Comparison of ENCODE assay signal across 29 cellular contexts in genomic region chr10:122782911-122783310, GRCh38.
"Had no signal": no experiment of that assay in that cellular context is flagged by ENCODE, and none has a peak within 500 bp of the region (broad histone marks: within the 10 kb centered on the region; RNA-seq: fewer than 3 reads in every experiment).

No MANE protein-coding gene starts in this region.

- H3K4me3 ChIP-seq: ascending aorta, esophagus squamous epithelium, right lobe of liver, thyroid gland, upper lobe of left lung had no signal

- H3K27me3 ChIP-seq: ascending aorta, brain microvascular endothelial cell, right lobe of liver, thyroid gland, upper lobe of left lung had no signal

- DNase-seq: activated CD4-positive, alpha-beta memory T cell treated with anti-CD3 and anti-CD28 coated beads, Interleukin-2, amount 10 ng/mL, durations not matched to agents 7 days and 5 days; activated CD4-positive, alpha-beta T cell treated with anti-CD3 and anti-CD28 coated beads for 1 hour; activated CD4-positive, alpha-beta T cell treated with anti-CD3 and anti-CD28 coated beads, Interleukin-2, amount 10 ng/mL, durations not matched to agents 7 days and 5 days; activated CD8-positive, alpha-beta memory T cell treated with anti-CD3 and anti-CD28 coated beads, Interleukin-2, amount 50 U/mL, for 48 hours; activated gamma-delta T cell treated with Interleukin-2 at 50 U/mL for 16 hours; activated naive CD8-positive, alpha-beta T cell treated with anti-CD3 and anti-CD28 coated beads, Interleukin-2, amount 50 U/mL, for 24 hours; activated T-cell treated with anti-CD3 and anti-CD28 coated beads, Interleukin-2, amount 50 U/mL, for 24 hours; brain microvascular endothelial cell; dermis blood vessel endothelial cell; effector CD8-positive, alpha-beta T cell; esophagus squamous epithelium; foreskin melanocyte; kidney; naive thymus-derived CD8-positive, alpha-beta T cell; occipital lobe; right lobe of liver; stimulated activated CD4-positive, alpha-beta T cell treated with anti-CD3 and anti-CD28 coated beads, Interleukin-4, amount 100 ng/mL, for 1 hour; stimulated activated naive CD8-positive, alpha-beta T cell treated with anti-CD3 and anti-CD28 coated beads, Interleukin-15, Interleukin-2, amounts not matched to agents 100 U/mL and 50 U/mL, for 24 hours; T-helper 17 cell; thyroid gland; upper lobe of left lung had no signal

- H3K9me3 Mint-ChIP-seq: activated CD4-positive, alpha-beta memory T cell treated with anti-CD3 and anti-CD28 coated beads, Interleukin-2, amount 10 ng/mL, durations not matched to agents 7 days and 5 days; activated CD4-positive, alpha-beta T cell treated with anti-CD3 and anti-CD28 coated beads, Interleukin-2, amount 10 ng/mL, durations not matched to agents 7 days and 5 days; activated T-helper 17 cell treated with anti-CD3 and anti-CD28 coated beads, Interleukin-2, amount 50 U/mL, for 72 hours; neural crest cell had no signal

- ATAC-seq: activated naive CD8-positive, alpha-beta T cell treated with anti-CD3 and anti-CD28 coated beads, Interleukin-2, amount 50 U/mL, for 24 hours; activated T-helper 17 cell treated with anti-CD3 and anti-CD28 coated beads, Interleukin-2, amount 50 U/mL, for 72 hours; naive thymus-derived CD8-positive, alpha-beta T cell; right lobe of liver; SK-N-SH treated with all-trans-retinoic acid at 6 μM for 48 hours; stimulated activated naive CD8-positive, alpha-beta T cell treated with anti-CD3 and anti-CD28 coated beads, Interleukin-15, Interleukin-2, amounts not matched to agents 100 U/mL and 50 U/mL, for 24 hours; T-helper 17 cell had no signal

- H3K4me1 Mint-ChIP-seq: activated CD4-positive, alpha-beta T cell treated with anti-CD3 and anti-CD28 coated beads, Interleukin-2, amount 10 ng/mL, durations not matched to agents 7 days and 5 days; activated naive CD4-positive, alpha-beta T cell treated with anti-CD3 and anti-CD28 coated beads, Interleukin-2, amount 50 U/mL, for 24 hours; activated naive CD8-positive, alpha-beta T cell treated with anti-CD3 and anti-CD28 coated beads, Interleukin-2, amount 50 U/mL, for 24 hours; activated T-helper 17 cell treated with anti-CD3 and anti-CD28 coated beads, Interleukin-2, amount 50 U/mL, for 72 hours; memory B cell; naive thymus-derived CD8-positive, alpha-beta T cell; neural crest cell; T-helper 17 cell had no signal

- H3K4me3 Mint-ChIP-seq: activated CD4-positive, alpha-beta memory T cell treated with anti-CD3 and anti-CD28 coated beads, Interleukin-2, amount 10 ng/mL, durations not matched to agents 7 days and 5 days; activated CD4-positive, alpha-beta T cell treated with anti-CD3 and anti-CD28 coated beads, Interleukin-2, amount 10 ng/mL, durations not matched to agents 7 days and 5 days; activated naive CD4-positive, alpha-beta T cell treated with anti-CD3 and anti-CD28 coated beads, Interleukin-2, amount 50 U/mL, for 24 hours; activated naive CD8-positive, alpha-beta T cell treated with anti-CD3 and anti-CD28 coated beads, Interleukin-2, amount 50 U/mL, for 24 hours; activated T-cell treated with anti-CD3 and anti-CD28 coated beads, Interleukin-2, amount 50 U/mL, for 24 hours; activated T-helper 17 cell treated with anti-CD3 and anti-CD28 coated beads, Interleukin-2, amount 50 U/mL, for 72 hours; memory B cell; naive thymus-derived CD8-positive, alpha-beta T cell; neural crest cell; T-helper 17 cell had no signal

- H3K36me3 Mint-ChIP-seq: activated naive CD4-positive, alpha-beta T cell treated with anti-CD3 and anti-CD28 coated beads, Interleukin-2, amount 50 U/mL, for 24 hours; memory B cell had no signal

- H3K27ac ChIP-seq: ascending aorta, brain microvascular endothelial cell, epithelial cell of prostate, esophagus squamous epithelium, parathyroid adenoma, right lobe of liver, thyroid gland, upper lobe of left lung had no signal

- H3K27ac Mint-ChIP-seq: activated CD4-positive, alpha-beta memory T cell treated with anti-CD3 and anti-CD28 coated beads, Interleukin-2, amount 10 ng/mL, durations not matched to agents 7 days and 5 days; activated CD4-positive, alpha-beta T cell treated with anti-CD3 and anti-CD28 coated beads, Interleukin-2, amount 10 ng/mL, durations not matched to agents 7 days and 5 days; activated naive CD4-positive, alpha-beta T cell treated with anti-CD3 and anti-CD28 coated beads, Interleukin-2, amount 50 U/mL, for 24 hours; activated naive CD8-positive, alpha-beta T cell treated with anti-CD3 and anti-CD28 coated beads, Interleukin-2, amount 50 U/mL, for 24 hours; activated T-cell treated with anti-CD3 and anti-CD28 coated beads, Interleukin-2, amount 50 U/mL, for 24 hours; activated T-helper 17 cell treated with anti-CD3 and anti-CD28 coated beads, Interleukin-2, amount 50 U/mL, for 72 hours; memory B cell; naive thymus-derived CD8-positive, alpha-beta T cell; T-helper 17 cell had no signal
